Comparison of ENCODE assay signal across 12 cellular contexts in the genomic region with DNA sequence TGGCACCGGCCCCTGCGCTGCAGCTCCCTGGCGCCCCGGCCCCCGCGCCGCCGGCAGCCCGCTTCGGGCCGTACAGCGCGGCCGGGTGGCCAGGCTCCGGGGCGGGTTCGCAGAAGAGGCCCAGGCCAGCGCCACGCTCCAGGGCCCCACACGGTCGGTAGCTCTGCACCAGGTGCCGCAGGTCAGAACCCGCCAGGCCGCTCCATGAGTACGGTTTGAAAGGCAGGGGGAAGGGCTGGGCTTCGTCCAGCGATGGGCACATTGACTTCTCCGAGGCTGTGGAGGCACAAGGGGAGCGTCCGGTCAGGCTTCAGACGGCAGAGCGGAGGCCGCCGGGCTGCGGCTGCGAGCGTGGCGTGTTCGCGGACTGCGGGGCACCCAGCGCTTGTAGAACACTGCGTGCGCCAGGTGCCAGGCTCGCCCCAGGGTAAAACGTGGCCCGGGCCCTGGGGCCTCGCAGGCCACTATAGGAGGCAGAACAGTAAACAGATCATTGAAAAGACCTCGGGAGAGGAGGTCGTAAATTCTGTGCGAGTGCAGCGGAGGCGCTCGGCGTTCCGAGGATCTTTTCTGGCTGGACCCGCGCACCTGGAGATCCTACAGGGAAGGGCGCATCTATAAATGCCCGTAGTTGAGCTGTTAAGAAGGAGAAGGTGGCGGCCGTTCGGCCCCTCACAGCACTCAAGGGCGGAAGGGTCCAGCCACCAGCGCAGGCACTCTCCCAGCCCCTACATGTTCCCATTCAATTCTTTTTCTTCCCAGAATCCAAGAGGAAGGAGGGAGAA. TPM values are rescaled to one million over a fixed set of nuclear protein-coding genes. Genes with fewer than 3 reads are reported as not detected.
DNase-seq lines count a peak whose midpoint lies in the region; ATAC-seq and TF ChIP-seq lines count a peak whose summit lies in the region.
"Had no signal": no experiment of that assay in that cellular context is flagged by ENCODE, and none has a peak within 500 bp of the region (broad histone marks: within the 10 kb centered on the region; RNA-seq: fewer than 3 reads in every experiment).

No MANE protein-coding gene starts in this region.

- H3K27ac ChIP-seq in left ventricle myocardium inferior (replicated peaks), result no peak overlapping the region
- H3K27ac ChIP-seq in mucosa of rectum (ENCODE audit: low read depth in 2 of 2, low read length in 2 of 2), result no peak overlapping the region
- H3K27ac ChIP-seq: left lung, testis had no signal

- H3K4me1 Mint-ChIP-seq in central memory CD8-positive, alpha-beta T cell, result peaks cover 64% of the 10 kb centered on the region
- H3K4me1 Mint-ChIP-seq in type B pancreatic cell (ENCODE audit: unreplicated experiment), result peaks cover 20% of the 10 kb centered on the region

- H3K4me1 ChIP-seq in left ventricle myocardium inferior, result peaks cover 58% of the 10 kb centered on the region
- H3K4me1 ChIP-seq in mucosa of rectum (ENCODE audit: control insufficient read depth in 2 of 2, insufficient read depth in 2 of 2, low read length in 2 of 2), result peaks cover 22 to 29% of the 10 kb centered on the region in 2 donors

- H3K36me3 Mint-ChIP-seq in central memory CD8-positive, alpha-beta T cell (ENCODE audit: insufficient read depth), result peaks cover 53% of the 10 kb centered on the region
- no peaks in the 10 kb centered on the region for H3K36me3 Mint-ChIP-seq in type B pancreatic cell

- peak overlapping the region; percentile 90 for H3K4me3 Mint-ChIP-seq in central memory CD8-positive, alpha-beta T cell
- peak overlapping the region; percentile 77 for H3K4me3 Mint-ChIP-seq in type B pancreatic cell

- ATAC-seq in left cardiac atrium (no peak), esophagus mucosa (no peak)
- no peak for ATAC-seq in central memory CD8-positive, alpha-beta T cell (replicated peaks; ENCODE audit: extremely low read depth, poor library complexity, severe bottlenecking)

- TF ChIP-seq CTCF in left ventricle myocardium inferior (IDR thresholded peaks at IDR 0.05; ENCODE audit: borderline replicate concordance), result no peak
- no peak for TF ChIP-seq CTCF in type B pancreatic cell (conservative IDR thresholded peaks at IDR 0.05)

- H3K36me3 ChIP-seq in left ventricle myocardium inferior, result no peaks in the 10 kb centered on the region
- H3K36me3 ChIP-seq in mucosa of rectum (ENCODE audit: control insufficient read depth in 2 of 2, insufficient read depth in 2 of 2, low read length in 2 of 2), result peaks cover 0 to 6% of the 10 kb centered on the region in 2 donors
- H3K36me3 ChIP-seq: left lung had no signal

- H3K9me3 ChIP-seq in left ventricle myocardium inferior (replicated peaks), result no peaks in the 10 kb centered on the region
- H3K9me3 ChIP-seq in mucosa of rectum (ENCODE audit: control insufficient read depth in 2 of 2, low read length in 2 of 2), result no peaks in the 10 kb centered on the region
- H3K9me3 ChIP-seq: left lung, testis had no signal

- no peaks in the 10 kb centered on the region for H3K27me3 Mint-ChIP-seq in central memory CD8-positive, alpha-beta T cell
- peaks cover 96% of the 10 kb centered on the region for H3K27me3 Mint-ChIP-seq in type B pancreatic cell

- peak overlapping the region; percentile 85 for H3K27ac Mint-ChIP-seq in central memory CD8-positive, alpha-beta T cell (ENCODE audit: low read depth)
- peak overlapping the region; percentile 5 for H3K27ac Mint-ChIP-seq in type B pancreatic cell

- DNase-seq in left ventricle myocardium inferior (no peak), left cardiac atrium (no peak), type B pancreatic cell (ENCODE audit: extremely low spot score, unreplicated experiment) (no peak), GM19238 (ENCODE audit: insufficient read length, low spot score) (no peak), NCI-H1048 (lab: John Stamatoyannopoulos, UW) (no peak)
- no peak for DNase-seq in central memory CD8-positive, alpha-beta T cell (ENCODE audit: low spot score in 2 of 2)
- DNase-seq: NCI-H1694, SHP77 treated with DMSO at 0.1 percent for 48 hours had no signal

- H3K9ac ChIP-seq in mucosa of rectum (ENCODE audit: low read depth in 1 of 2, low read length in 2 of 2), result no peak overlapping the region

- peaks cover 96% of the 10 kb centered on the region for H3K27me3 ChIP-seq in left ventricle myocardium inferior (ENCODE audit: low read depth)
- peaks cover 19 to 30% of the 10 kb centered on the region in 2 donors for H3K27me3 ChIP-seq in mucosa of rectum (ENCODE audit: control insufficient read depth in 2 of 2, insufficient read depth in 2 of 2, low read length in 2 of 2)
- H3K27me3 ChIP-seq: testis had no signal

- H3K9me3 Mint-ChIP-seq in central memory CD8-positive, alpha-beta T cell, result no peaks in the 10 kb centered on the region
- no peaks in the 10 kb centered on the region for H3K9me3 Mint-ChIP-seq in type B pancreatic cell

- H3K4me3 ChIP-seq in left ventricle myocardium inferior (peak overlapping the region; percentile 69), mucosa of rectum (ENCODE audit: low read length in 2 of 2) (peak overlapping the region; percentile 64 to 76)

- intact Hi-C loops in left ventricle myocardium inferior (cut with micrococcal nuclease) (no loop called here), left cardiac atrium (cut with DNase I) (no loop called here)

RNA-seq across cellular contexts. Expression of gene GFI1, which starts 5.7 kb away (rescaled TPM):
- 0.25 TPM for total RNA-seq in left ventricle myocardium inferior
- under 1 TPM; 0.63 to 0.85 TPM for total RNA-seq in left cardiac atrium
- total RNA-seq in type B pancreatic cell (ENCODE audit: low replicate concordance), result 0.10 and 0.17 TPM in 2 replicates
- total RNA-seq in esophagus mucosa, result 0.24 TPM
